Comparison of ENCODE assay signal across 13 cellular contexts in genomic region chr2:217816396-217816869, GRCh38.
A peak's percentile ranks its signal among the peaks of the same experiment; 100 is the strongest.
DNase-seq lines count a peak whose midpoint lies in the region; ATAC-seq and TF ChIP-seq lines count a peak whose summit lies in the region.
"Had no signal": no experiment of that assay in that cellular context is flagged by ENCODE, and none has a peak within 500 bp of the region (broad histone marks: within the 10 kb centered on the region; RNA-seq: fewer than 3 reads in every experiment).

No MANE protein-coding gene starts in this region.

- no peak overlapping the region for H2BK5ac ChIP-seq in trophoblast cell (ENCODE audit: low read depth, low read length, poor library complexity)

- no peak overlapping the region for H3K18ac ChIP-seq in trophoblast cell (ENCODE audit: low read length)

- no peak overlapping the region for H4K91ac ChIP-seq in trophoblast cell (ENCODE audit: low read depth, low read length)

- H2AK5ac ChIP-seq in trophoblast cell (ENCODE audit: low read length): no peak overlapping the region

- no peak overlapping the region for H2AFZ ChIP-seq in trophoblast cell (ENCODE audit: insufficient read depth, low read length, poor library complexity)

- no peak overlapping the region for H3K27ac Mint-ChIP-seq in activated naive CD8-positive, alpha-beta T cell treated with anti-CD3 and anti-CD28 coated beads, Interleukin-2, amount 50 U/mL, for 24 hours
- H3K27ac Mint-ChIP-seq: activated CD4-positive, alpha-beta T cell treated with anti-CD3 and anti-CD28 coated beads, Interleukin-2, amount 10 ng/mL, durations not matched to agents 24 days and 14 days; activated naive CD8-positive, alpha-beta T cell; memory B cell had no signal

- H3K14ac ChIP-seq in trophoblast cell (ENCODE audit: low read length): no peak overlapping the region

- H3K9me3 Mint-ChIP-seq in activated naive CD8-positive, alpha-beta T cell treated with anti-CD3 and anti-CD28 coated beads, Interleukin-2, amount 50 U/mL, for 24 hours: no peaks in the 10 kb centered on the region
- H3K9me3 Mint-ChIP-seq: activated CD4-positive, alpha-beta T cell treated with anti-CD3 and anti-CD28 coated beads, Interleukin-2, amount 10 ng/mL, durations not matched to agents 24 days and 14 days; memory B cell had no signal

- H3K9ac ChIP-seq in trophoblast cell (ENCODE audit: low read length): no peak overlapping the region

- no peaks in the 10 kb centered on the region for H3K9me3 ChIP-seq in thoracic aorta
- peaks cover 3% of the 10 kb centered on the region for H3K9me3 ChIP-seq in trophoblast cell (ENCODE audit: insufficient read depth, low read depth, low read length)

- no peak overlapping the region for H3K4me2 ChIP-seq in trophoblast cell (ENCODE audit: low read length)

- no peak for TF ChIP-seq CTCF in thoracic aorta (IDR thresholded peaks at IDR 0.05)

- no peaks in the 10 kb centered on the region for H3K27me3 Mint-ChIP-seq in activated naive CD8-positive, alpha-beta T cell treated with anti-CD3 and anti-CD28 coated beads, Interleukin-2, amount 50 U/mL, for 24 hours
- H3K27me3 Mint-ChIP-seq: activated CD4-positive, alpha-beta T cell treated with anti-CD3 and anti-CD28 coated beads, Interleukin-2, amount 10 ng/mL, durations not matched to agents 24 days and 14 days; activated naive CD8-positive, alpha-beta T cell had no signal

- no peaks in the 10 kb centered on the region for H3K36me3 Mint-ChIP-seq in activated naive CD8-positive, alpha-beta T cell treated with anti-CD3 and anti-CD28 coated beads, Interleukin-2, amount 50 U/mL, for 24 hours (ENCODE audit: low read depth)
- H3K36me3 Mint-ChIP-seq: activated naive CD8-positive, alpha-beta T cell; memory B cell had no signal

- no peak overlapping the region for H3K4me3 Mint-ChIP-seq in activated naive CD8-positive, alpha-beta T cell treated with anti-CD3 and anti-CD28 coated beads, Interleukin-2, amount 50 U/mL, for 24 hours
- H3K4me3 Mint-ChIP-seq: activated CD4-positive, alpha-beta T cell treated with anti-CD3 and anti-CD28 coated beads, Interleukin-2, amount 10 ng/mL, durations not matched to agents 24 days and 14 days; activated naive CD8-positive, alpha-beta T cell; memory B cell had no signal

- no peak overlapping the region for H3K23ac ChIP-seq in trophoblast cell (ENCODE audit: low read length)

- H3K79me1 ChIP-seq in trophoblast cell (ENCODE audit: low read length): no peaks in the 10 kb centered on the region

- H3K4me1 ChIP-seq in thoracic aorta (ENCODE audit: control insufficient read depth in 1 of 2, low read depth in 2 of 2): peaks cover 20 to 98% of the 10 kb centered on the region in 2 donors
- H3K4me1 ChIP-seq in trophoblast cell (ENCODE audit: control insufficient read depth in 1 of 2, insufficient read depth in 2 of 2, low read length in 2 of 2): peaks cover 8 to 10% of the 10 kb centered on the region in 2 experiments

- H3K4me3 ChIP-seq in thoracic aorta (no peak overlapping the region), trophoblast cell (ENCODE audit: low read depth, low read length) (no peak overlapping the region)

- no peak overlapping the region for H2BK120ac ChIP-seq in trophoblast cell (ENCODE audit: insufficient read depth, low read length, poor library complexity)

- no CpG with 5 or more reads among the region's 11 CpGs for WGBS in trophoblast cell (ENCODE audit: extremely low coverage, insufficient coverage, insufficient read length)

- DNase-seq in RPMI7951 (ENCODE audit: low read depth) (peak; percentile 22), foreskin melanocyte (peak; percentile 60), mucosa of gallbladder (ENCODE audit: low spot score) (peak; percentile 49), thoracic aorta (ENCODE audit: low spot score) (no peak), trophoblast cell (no peak), ureter (ENCODE audit: low spot score) (no peak)
- no peak for DNase-seq in activated naive CD8-positive, alpha-beta T cell treated with anti-CD3 and anti-CD28 coated beads, Interleukin-2, amount 50 U/mL, for 24 hours
- no peak for DNase-seq in stimulated activated CD4-positive, alpha-beta T cell treated with anti-CD3 and anti-CD28 coated beads, Interleukin-4, amount 100 ng/mL, for 1 hour
- DNase-seq: activated CD4-positive, alpha-beta T cell treated with anti-CD3 and anti-CD28 coated beads, Interleukin-2, amount 10 ng/mL, durations not matched to agents 24 days and 14 days; NCI-H446 treated with DMSO at 0.1 percent for 48 hours; SIG-M5 had no signal

- H3K4ac ChIP-seq in trophoblast cell (ENCODE audit: low read depth, low read length): no peak overlapping the region

- no peaks in the 10 kb centered on the region for H3K4me1 Mint-ChIP-seq in activated naive CD8-positive, alpha-beta T cell treated with anti-CD3 and anti-CD28 coated beads, Interleukin-2, amount 50 U/mL, for 24 hours
- H3K4me1 Mint-ChIP-seq: activated CD4-positive, alpha-beta T cell treated with anti-CD3 and anti-CD28 coated beads, Interleukin-2, amount 10 ng/mL, durations not matched to agents 24 days and 14 days; memory B cell had no signal

- no peak overlapping the region for H2BK12ac ChIP-seq in trophoblast cell (ENCODE audit: low read length)

- H3K36me3 ChIP-seq in thoracic aorta (peaks cover 93% of the 10 kb centered on the region), trophoblast cell (ENCODE audit: control insufficient read depth in 1 of 2, insufficient read depth in 2 of 2, low read length in 2 of 2) (no peaks in the 10 kb centered on the region)

- ATAC-seq in thoracic aorta (ENCODE audit: insufficient number of reproducible peaks, low FRiP score, low read depth): no peak
- ATAC-seq in activated naive CD8-positive, alpha-beta T cell treated with anti-CD3 and anti-CD28 coated beads, Interleukin-2, amount 50 U/mL, for 24 hours: no peak

- no peak overlapping the region for H4K12ac ChIP-seq in trophoblast cell (ENCODE audit: low read depth, low read length)

- peak overlapping the region; percentile 63 to 73 for H3K27ac ChIP-seq in thoracic aorta
- H3K27ac ChIP-seq in trophoblast cell (ENCODE audit: low read depth, low read length): no peak overlapping the region

- no peak overlapping the region for H4K8ac ChIP-seq in trophoblast cell (ENCODE audit: low read depth, low read length)

- no peaks in the 10 kb centered on the region for H3K79me2 ChIP-seq in trophoblast cell (ENCODE audit: control insufficient read depth, insufficient read depth, low read length, poor library complexity)

- no peaks in the 10 kb centered on the region for H3K27me3 ChIP-seq in thoracic aorta (replicated peaks; ENCODE audit: insufficient read depth)
- H3K27me3 ChIP-seq in trophoblast cell (ENCODE audit: insufficient read depth, low read length): no peaks in the 10 kb centered on the region

Comparison
In these comparisons a context has a peak if more than half of its experiments do, and no peak if none do; other contexts are left out.
1. DNase-seq: peak in RPMI7951 (single experiment), foreskin melanocyte (single experiment) and mucosa of gallbladder (single experiment); none in thoracic aorta (single experiment), activated naive CD8-positive, alpha-beta T cell treated with anti-CD3 and anti-CD28 coated beads, Interleukin-2, amount 50 U/mL, for 24 hours (single experiment), trophoblast cell (0 of 2), ureter (single experiment) and stimulated activated CD4-positive, alpha-beta T cell treated with anti-CD3 and anti-CD28 coated beads, Interleukin-4, amount 100 ng/mL, for 1 hour (single experiment).